In genomic region chr6:63597142-63598000, GRCh38 we compare ENCODE assay signal across 8 cellular contexts. TPM values are rescaled to one million over a fixed set of nuclear protein-coding genes. Genes with fewer than 3 reads are reported as not detected.
DNase-seq lines count a peak whose midpoint lies in the region; ATAC-seq and TF ChIP-seq lines count a peak whose summit lies in the region.

No MANE protein-coding gene starts in this region.

- H3K27me3 ChIP-seq in Panc1 (ENCODE audit: control insufficient read depth, insufficient read depth, low read length) (no peaks in the 10 kb centered on the region), parathyroid adenoma (ENCODE audit: control insufficient read depth, insufficient read depth, low read length) (no peaks in the 10 kb centered on the region)

- no TSS peak for BruUV-seq in Panc1 (replicated peaks; lab: Mats Ljungman, UMichigan)

- peak overlapping the region; percentile 78 for H2AFZ ChIP-seq in parathyroid adenoma

- H3K36me3 ChIP-seq in Panc1 (ENCODE audit: control insufficient read depth, insufficient read depth, low read length) = no peaks in the 10 kb centered on the region
- H3K36me3 ChIP-seq in parathyroid adenoma (ENCODE audit: control insufficient read depth, insufficient read depth, low read length) = no peaks in the 10 kb centered on the region

- no peak for DNase-seq in Panc1 (ENCODE audit: low read depth, low spot score)
- DNase-seq in epithelial cell of esophagus (ENCODE audit: low read depth) = peak; percentile 65
- no peak for DNase-seq in HPDE6-E6E7 (ENCODE audit: extremely low spot score)
- no peak for DNase-seq in NCI-H2029 treated with DMSO at 0.1 percent for 48 hours (lab: John Stamatoyannopoulos, UW)

- H3K9ac ChIP-seq in parathyroid adenoma = no peak overlapping the region

- H3K4me1 ChIP-seq in Panc1 (ENCODE audit: control insufficient read depth, insufficient read depth, low read length) (peaks cover 6% of the 10 kb centered on the region; the same call in 1 of the 2 replicates), parathyroid adenoma (no peaks in the 10 kb centered on the region)

- POLR2A ChIA-PET in Panc1 (lab: Charles Lee) = no interaction called here

- in situ Hi-C loops in Panc1 (cut with HindIII; ENCODE audit: low pct_unique_long_range_greater_than_20kb, low sequenced_read_pairs) = no loop called here

- peak overlapping the region; percentile 72 for H3K4me2 ChIP-seq in parathyroid adenoma (ENCODE audit: low read length)

- peak; percentile 1 for ATAC-seq in GM19395 (IDR thresholded peaks at IDR 0.05; ENCODE audit: unreplicated experiment)
- ATAC-seq in Panc1 = peak; percentile 55
- ATAC-seq in GM19397 (IDR thresholded peaks at IDR 0.05; ENCODE audit: unreplicated experiment) = no peak
- no peak for ATAC-seq in HG03095 (IDR thresholded peaks at IDR 0.05; ENCODE audit: unreplicated experiment)

- no peaks in the 10 kb centered on the region for H3K9me3 ChIP-seq in Panc1 (ENCODE audit: control insufficient read depth, insufficient read depth, low read depth, low read length)
- H3K9me3 ChIP-seq in parathyroid adenoma (ENCODE audit: control insufficient read depth, low read length) = no peaks in the 10 kb centered on the region

- CTCF ChIA-PET in Panc1 (lab: Charles Lee) = interaction anchor here (0.5 to 2.8 kb wide), 7 partner anchors 9 to 1721 kb away, joined by 3 to 20 read pairs (median 4); no protein-coding TSS in a partner anchor

- intact Hi-C loops in Panc1 (cut with micrococcal nuclease; ENCODE audit: unreplicated experiment) = no loop called here

- H3K79me2 ChIP-seq in parathyroid adenoma = no peaks in the 10 kb centered on the region

- no peak for TF ChIP-seq CTCF in Panc1 (IDR thresholded peaks at IDR 0.05)
- TF ChIP-seq CTCF in epithelial cell of esophagus (IDR thresholded peaks at IDR 0.05; ENCODE audit: insufficient read depth, low read depth, low read length, missing control alignments) = no peak
- no peak for TF ChIP-seq CTCF in parathyroid adenoma (IDR thresholded peaks at IDR 0.05)

- H3K4me3 ChIP-seq in Panc1 (ENCODE audit: low read depth in 2 of 2, low read length in 2 of 2) (peak overlapping the region; percentile 51 to 81), epithelial cell of esophagus (ENCODE audit: low read length) (peak overlapping the region; percentile 64), parathyroid adenoma (ENCODE audit: low read depth, low read length) (peak overlapping the region; percentile 50)

- H3K27ac ChIP-seq in Panc1 (ENCODE audit: low read length) = no peak overlapping the region
- no peak overlapping the region for H3K27ac ChIP-seq in parathyroid adenoma

RNA-seq across cellular contexts. Expression of gene PTP4A1, which starts 25.1 kb away (rescaled TPM):
- total RNA-seq in Panc1 (2021; ENCODE audit: unreplicated experiment) = 71.0 TPM
- polyA plus RNA-seq in Panc1 (2012; ENCODE audit: insufficient read length) = 29.3 TPM

RNA-seq across cellular contexts. Expression of gene PHF3, which starts 38.2 kb away (rescaled TPM):
- 40.0 TPM for total RNA-seq in Panc1 (2021; ENCODE audit: unreplicated experiment)
- 12.4 TPM for polyA plus RNA-seq in Panc1 (2012; ENCODE audit: insufficient read length)

Comparison
In these comparisons a context has a peak if more than half of its experiments do, and no peak if none do; other contexts are left out.
1. ATAC-seq: peak in GM19395 (single experiment) and Panc1 (single experiment); none in GM19397 (single experiment) and HG03095 (single experiment).
2. Peak in every context shown above with its lines, with median percentiles within 50 percentile points of each other: H3K4me3 ChIP-seq.